Comparison of ENCODE assay signal across 24 cellular contexts in the genomic region with DNA sequence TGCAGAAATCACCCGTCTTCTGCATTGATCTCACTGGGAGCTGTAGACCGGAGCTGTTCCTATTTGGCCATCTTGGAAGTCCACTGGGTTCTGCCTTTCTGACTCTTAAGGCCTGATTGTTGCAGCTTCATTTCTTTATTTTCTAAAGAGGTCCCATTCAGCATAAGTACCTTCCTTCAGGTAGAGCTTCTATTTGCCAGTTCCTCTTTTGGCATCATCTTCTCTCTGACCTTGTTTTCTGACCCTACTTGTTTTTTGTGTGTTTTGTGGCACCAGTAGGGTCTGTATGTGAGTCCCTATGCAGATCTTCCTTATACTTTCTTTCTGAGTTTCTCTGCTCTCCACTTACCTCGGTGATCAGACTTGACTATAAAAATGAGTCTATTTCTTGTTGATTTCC.
DNase-seq lines count a peak whose midpoint lies in the region; ATAC-seq, FAIRE-seq and TF ChIP-seq lines count a peak whose summit lies in the region.
"Had no signal": no experiment of that assay in that cellular context is flagged by ENCODE, and none has a peak within 500 bp of the region (broad histone marks: within the 10 kb centered on the region; RNA-seq: fewer than 3 reads in every experiment).

No MANE protein-coding gene starts in this region.

- peak; percentile 23; the same call in 2 of the 3 replicates for ATAC-seq in K562
- ATAC-seq in stimulated activated effector memory CD8-positive, alpha-beta T cell treated with anti-CD3 and anti-CD28 coated beads, Interleukin-12 subunit alpha, Interleukin-12 subunit beta, amount 100 ng/mL, for 72 hours = no peak
- no peak for ATAC-seq in activated T-cell treated with anti-CD3 and anti-CD28 coated beads, Interleukin-2, amount 50 U/mL, for 4 hours
- no peak for ATAC-seq in HG03025 (IDR thresholded peaks at IDR 0.05; ENCODE audit: low FRiP score, unreplicated experiment)
- ATAC-seq: Panc1 had no signal

- no peaks in the 10 kb centered on the region for H3K9me3 Mint-ChIP-seq in activated naive CD4-positive, alpha-beta T cell treated with anti-CD3 and anti-CD28 coated beads, Interleukin-2, amount 50 U/mL, for 24 hours
- H3K9me3 Mint-ChIP-seq in activated naive CD4-positive, alpha-beta T cell treated with anti-CD3 and anti-CD28 coated beads for 36 hours = peaks cover 4% of the 10 kb centered on the region
- no peaks in the 10 kb centered on the region for H3K9me3 Mint-ChIP-seq in stimulated activated effector memory CD8-positive, alpha-beta T cell treated with anti-CD3 and anti-CD28 coated beads, Interleukin-12 subunit alpha, Interleukin-12 subunit beta, amount 100 ng/mL, for 72 hours
- H3K9me3 Mint-ChIP-seq in activated T-cell treated with anti-CD3 and anti-CD28 coated beads, Interleukin-2, amount 50 U/mL, for 4 hours = peaks cover 3% of the 10 kb centered on the region

- H3K36me3 ChIP-seq in SJSA1 (no peaks in the 10 kb centered on the region), K562 (ENCODE audit: control insufficient read depth, insufficient read depth, low read length) (no peaks in the 10 kb centered on the region)
- H3K36me3 ChIP-seq: HAP-1 had no signal

- WGBS in K562 (ENCODE audit: insufficient coverage, low coverage, missing lambda C conversion rate) = 76% methylated on average over 3 of the region's 3 CpGs

- no peak overlapping the region for H2AFZ ChIP-seq in K562 (ENCODE audit: low read depth, low read length)

- H3K4me3 ChIP-seq in SJSA1 = no peak overlapping the region
- no peak overlapping the region for H3K4me3 ChIP-seq in K562
- H3K4me3 ChIP-seq: HAP-1 had no signal

- H3K27ac Mint-ChIP-seq in activated naive CD4-positive, alpha-beta T cell treated with anti-CD3 and anti-CD28 coated beads, Interleukin-2, amount 50 U/mL, for 24 hours = peak overlapping the region; percentile 70
- H3K27ac Mint-ChIP-seq in activated naive CD4-positive, alpha-beta T cell treated with anti-CD3 and anti-CD28 coated beads for 36 hours = no peak overlapping the region
- H3K27ac Mint-ChIP-seq in stimulated activated effector memory CD8-positive, alpha-beta T cell treated with anti-CD3 and anti-CD28 coated beads, Interleukin-12 subunit alpha, Interleukin-12 subunit beta, amount 100 ng/mL, for 72 hours = peak overlapping the region; percentile 5

- H3K27me3 Mint-ChIP-seq in activated naive CD4-positive, alpha-beta T cell treated with anti-CD3 and anti-CD28 coated beads, Interleukin-2, amount 50 U/mL, for 24 hours = no peaks in the 10 kb centered on the region
- H3K27me3 Mint-ChIP-seq in activated naive CD4-positive, alpha-beta T cell treated with anti-CD3 and anti-CD28 coated beads for 36 hours (ENCODE audit: low read depth) = no peaks in the 10 kb centered on the region
- no peaks in the 10 kb centered on the region for H3K27me3 Mint-ChIP-seq in activated T-cell treated with anti-CD3 and anti-CD28 coated beads, Interleukin-2, amount 50 U/mL, for 4 hours (ENCODE audit: low read depth)

- H3K27ac ChIP-seq in SJSA1 = 0 out of 2 replicates have a peak overlapping the region, but pooled peaks have one; percentile 10
- H3K27ac ChIP-seq in K562 (ENCODE audit: extremely low read depth, low read depth, low read length) = no peak overlapping the region
- H3K27ac ChIP-seq: HL-60, RWPE1 had no signal

- peaks cover 12% of the 10 kb centered on the region; the same call in 2 of the 3 replicates for H3K79me2 ChIP-seq in K562 (ENCODE audit: control insufficient read depth, insufficient read depth, low read length)

- H4K20me1 ChIP-seq in K562 (replicated peaks; ENCODE audit: control insufficient read depth, insufficient read depth, low read length) = no peaks in the 10 kb centered on the region; the same call in 1 of the 2 replicates

- no peaks in the 10 kb centered on the region for H3K27me3 ChIP-seq in SJSA1 (replicated peaks)
- H3K27me3 ChIP-seq in K562 (ENCODE audit: control insufficient read depth in 2 of 2, insufficient read depth in 2 of 2, low read length in 2 of 2) = no peaks in the 10 kb centered on the region

- TF ChIP-seq CTCF in K562 (IDR thresholded peaks at IDR 0.05 in 2 of 3, conservative IDR thresholded peaks at IDR 0.05 in 1 of 3; ENCODE audit: insufficient read depth in 2 of 3, low read depth in 1 of 3, low read length in 3 of 3) = no peak

- in situ Hi-C loops in K562 (cut with MboI) = no loop called here

- H3K9me1 ChIP-seq in K562 (ENCODE audit: control insufficient read depth, insufficient read depth, low read length) = no peaks in the 10 kb centered on the region

- no peak overlapping the region for H3K4me3 Mint-ChIP-seq in activated naive CD4-positive, alpha-beta T cell treated with anti-CD3 and anti-CD28 coated beads, Interleukin-2, amount 50 U/mL, for 24 hours
- H3K4me3 Mint-ChIP-seq in activated naive CD4-positive, alpha-beta T cell treated with anti-CD3 and anti-CD28 coated beads for 36 hours = no peak overlapping the region
- no peak overlapping the region for H3K4me3 Mint-ChIP-seq in stimulated activated effector memory CD8-positive, alpha-beta T cell treated with anti-CD3 and anti-CD28 coated beads, Interleukin-12 subunit alpha, Interleukin-12 subunit beta, amount 100 ng/mL, for 72 hours
- no peak overlapping the region for H3K4me3 Mint-ChIP-seq in activated T-cell treated with anti-CD3 and anti-CD28 coated beads, Interleukin-2, amount 50 U/mL, for 4 hours

- no peak for DNase-seq in activated naive CD4-positive, alpha-beta T cell treated with anti-CD3 and anti-CD28 coated beads for 36 hours
- no peak for DNase-seq in SJSA1 (ENCODE audit: low read depth in 1 of 2, low spot score in 2 of 2)
- no peak for DNase-seq in K562 (ENCODE audit: extremely low read depth in 1 of 4, low spot score in 3 of 4)
- no peak for DNase-seq in stimulated activated effector memory CD8-positive, alpha-beta T cell treated with anti-CD3 and anti-CD28 coated beads, Interleukin-12 subunit alpha, Interleukin-12 subunit beta, amount 100 ng/mL, for 72 hours (ENCODE audit: low spot score in 2 of 2)
- DNase-seq in DMS 273 treated with DMSO at 0.1 percent for 48 hours (lab: John Stamatoyannopoulos, UW) = no peak
- DNase-seq in activated T-cell treated with anti-CD3 and anti-CD28 coated beads, Interleukin-2, amount 50 U/mL, for 4 hours = no peak
- DNase-seq: GOT3, Karpas-422, NCI-H1092 treated with DMSO at 0.1 percent for 48 hours, NCI-H1436, NCI-H187, NCI-H2081 treated with DMSO at 0.1 percent for 48 hours, NCI-H2171, NCI-H226, NCI-H510A, NCI-H69, SHP77 had no signal

- H3K4me1 ChIP-seq in SJSA1 (replicated peaks) = peaks cover 14% of the 10 kb centered on the region
- H3K4me1 ChIP-seq in K562 (replicated peaks in 1 of 2; ENCODE audit: control insufficient read depth in 2 of 2, insufficient read depth in 2 of 2, low read length in 2 of 2) = peaks cover 8 to 9% of the 10 kb centered on the region in 2 experiments; a peak in 3 of 5 replicates
- H3K4me1 ChIP-seq: HAP-1 had no signal

- H3K4me1 Mint-ChIP-seq in activated naive CD4-positive, alpha-beta T cell treated with anti-CD3 and anti-CD28 coated beads, Interleukin-2, amount 50 U/mL, for 24 hours = peaks cover 71% of the 10 kb centered on the region
- H3K4me1 Mint-ChIP-seq in activated naive CD4-positive, alpha-beta T cell treated with anti-CD3 and anti-CD28 coated beads for 36 hours (ENCODE audit: low read depth) = peaks cover 50% of the 10 kb centered on the region
- H3K4me1 Mint-ChIP-seq in stimulated activated effector memory CD8-positive, alpha-beta T cell treated with anti-CD3 and anti-CD28 coated beads, Interleukin-12 subunit alpha, Interleukin-12 subunit beta, amount 100 ng/mL, for 72 hours = peaks cover 73% of the 10 kb centered on the region
- H3K4me1 Mint-ChIP-seq in activated T-cell treated with anti-CD3 and anti-CD28 coated beads, Interleukin-2, amount 50 U/mL, for 4 hours (ENCODE audit: low read depth) = peaks cover 67% of the 10 kb centered on the region

- POLR2A ChIA-PET in K562 (lab: Yijun Ruan, JAX) = interaction anchor here (1.0 kb wide), 1 partner anchor 9 kb away, joined by 3 read pairs; no protein-coding TSS in a partner anchor

- no peak for TF ChIP-seq EP300 in K562 (IDR thresholded peaks at IDR 0.05; ENCODE audit: low read length)

- no peak overlapping the region; the same call in 1 of the 2 replicates for H3K4me2 ChIP-seq in K562 (ENCODE audit: insufficient read depth, low read length)

- H3K36me3 Mint-ChIP-seq in activated naive CD4-positive, alpha-beta T cell treated with anti-CD3 and anti-CD28 coated beads, Interleukin-2, amount 50 U/mL, for 24 hours = peaks cover 15% of the 10 kb centered on the region
- peaks cover 10% of the 10 kb centered on the region for H3K36me3 Mint-ChIP-seq in activated naive CD4-positive, alpha-beta T cell treated with anti-CD3 and anti-CD28 coated beads for 36 hours (ENCODE audit: low read depth)
- H3K36me3 Mint-ChIP-seq in stimulated activated effector memory CD8-positive, alpha-beta T cell treated with anti-CD3 and anti-CD28 coated beads, Interleukin-12 subunit alpha, Interleukin-12 subunit beta, amount 100 ng/mL, for 72 hours = peaks cover 11% of the 10 kb centered on the region
- peaks cover 15% of the 10 kb centered on the region for H3K36me3 Mint-ChIP-seq in activated T-cell treated with anti-CD3 and anti-CD28 coated beads, Interleukin-2, amount 50 U/mL, for 4 hours (ENCODE audit: insufficient read depth)

- no peak overlapping the region for H3K9ac ChIP-seq in K562 (ENCODE audit: insufficient read depth in 1 of 2, low read depth in 2 of 2, low read length in 2 of 2)

- CTCF ChIA-PET in activated naive CD4-positive, alpha-beta T cell treated with anti-CD3 and anti-CD28 coated beads for 36 hours (lab: Charles Lee) = interaction anchor here (0.6 to 1.2 kb wide), 3 partner anchors 10 to 265 kb away, joined by 3 to 4 read pairs (median 3); no protein-coding TSS in a partner anchor
- CTCF ChIA-PET in K562 (lab: Yijun Ruan, JAX; ENCODE audit: low intra/inter-chr PET ratio) = no interaction called here

- no peak for FAIRE-seq in K562 (lab: Jason Lieb, UNC)
- FAIRE-seq: G401.6 had no signal

- no peak for TF ChIP-seq POLR2A in K562 (conservative IDR thresholded peaks at IDR 0.05)

- intact Hi-C loops in activated naive CD4-positive, alpha-beta T cell treated with anti-CD3 and anti-CD28 coated beads for 36 hours (cut with micrococcal nuclease) = no loop called here
- intact Hi-C loops in K562 (cut with micrococcal nuclease) = no loop called here

- TF ChIP-seq RAD21 in K562 (CRISPR knock-in tag; conservative IDR thresholded peaks at IDR 0.05 in 1 of 2, IDR thresholded peaks at IDR 0.05 in 1 of 2) = no peak

- BruUV-seq in K562 (replicated peaks; lab: Mats Ljungman, UMichigan) = no TSS peak

- peaks cover 3% of the 10 kb centered on the region for H3K9me3 ChIP-seq in SJSA1 (replicated peaks)
- no peaks in the 10 kb centered on the region for H3K9me3 ChIP-seq in K562 (replicated peaks; ENCODE audit: control insufficient read depth, insufficient read depth, low read depth, low read length)
- H3K9me3 ChIP-seq: HAP-1 had no signal

TF ChIP-seq in K562, 482 proteins besides CTCF, POLR2A, EP300 and RAD21 (continues in another document):
- no peak for TF ChIP-seq ZNF175 (CRISPR knock-in tag; IDR thresholded peaks at IDR 0.05; ENCODE audit: low read depth)
